In genomic region chr1:35202048-35202719, GRCh38 we compare ENCODE assay signal across 8 cellular contexts. TPM values are rescaled to one million over a fixed set of nuclear protein-coding genes. Genes with fewer than 3 reads are reported as not detected.
DNase-seq lines count a peak whose midpoint lies in the region; ATAC-seq and TF ChIP-seq lines count a peak whose summit lies in the region.

No MANE protein-coding gene starts in this region.

- intact Hi-C loops in MCF 10A (cut with micrococcal nuclease), result loop anchor here (1.0 to 5.0 kb wide), 3 partner anchors 96 to 525 kb away; no protein-coding TSS in a partner anchor

- POLR2A ChIA-PET in MCF 10A (lab: Yijun Ruan, JAX), result interaction anchor here (0.5 to 1.8 kb wide), 8 partner anchors 9 to 240 kb away, joined by 3 to 12 read pairs (median 4); partner anchors contain the start of genes SFPQ and ZMYM1

- peak; percentile 75 for DNase-seq in EL
- DNase-seq in NCI-H2107 treated with DMSO at 0.1 percent for 48 hours (lab: John Stamatoyannopoulos, UW; ENCODE audit: unreplicated experiment), result peak; percentile 89
- peak; percentile 57 for DNase-seq in UCSD-AML1 (lab: John Stamatoyannopoulos, UW; ENCODE audit: unreplicated experiment)
- DNase-seq in MCF 10A (ENCODE audit: unreplicated experiment), result peak; percentile 84
- peak; percentile 81 for DNase-seq in iPS-NIHi11 (ENCODE audit: low spot score)
- DNase-seq in stimulated activated CD4-positive, alpha-beta T cell treated with anti-CD3 and anti-CD28 coated beads, Interleukin-12 subunit alpha, Interleukin-12 subunit beta, amount 100 ng/mL, for 24 hours (ENCODE audit: low read depth in 2 of 2), result peak; percentile 40 to 59

- BruUV-seq in MCF 10A (replicated peaks; lab: Mats Ljungman, UMichigan), result no TSS peak

- no peak overlapping the region for H3K4me3 Mint-ChIP-seq in MCF 10A (ENCODE audit: unreplicated experiment)

- no peaks in the 10 kb centered on the region for H3K36me3 Mint-ChIP-seq in MCF 10A (ENCODE audit: insufficient read depth, unreplicated experiment)

- no peak overlapping the region for H3K27ac Mint-ChIP-seq in MCF 10A (ENCODE audit: low read depth, unreplicated experiment)

- H3K9me3 Mint-ChIP-seq in MCF 10A (ENCODE audit: unreplicated experiment), result no peaks in the 10 kb centered on the region

- no peaks in the 10 kb centered on the region for H3K27me3 Mint-ChIP-seq in MCF 10A (ENCODE audit: insufficient read depth, unreplicated experiment)

- peak; percentile 86 for TF ChIP-seq CTCF in MCF 10A (IDR thresholded peaks at IDR 0.05; ENCODE audit: unreplicated experiment)

- ATAC-seq in HG02759 (IDR thresholded peaks at IDR 0.05; ENCODE audit: unreplicated experiment), result peak; percentile 73
- ATAC-seq in GM19351 (IDR thresholded peaks at IDR 0.05; ENCODE audit: unreplicated experiment), result no peak

- no peaks in the 10 kb centered on the region for H3K4me1 Mint-ChIP-seq in MCF 10A (ENCODE audit: insufficient read depth, unreplicated experiment)

- CTCF ChIA-PET in MCF 10A (lab: Yijun Ruan, JAX), result interaction anchor here (0.5 to 1.7 kb wide), 43 partner anchors 9 to 581 kb away, joined by 3 to 12 read pairs (median 4); partner anchors contain the start of gene SFPQ

RNA-seq across cellular contexts. Expression of gene SFPQ, which starts 9.2 kb away (rescaled TPM):
- 275 and 314 TPM in 2 replicates for total RNA-seq in MCF 10A (2022)
